14 cellular contexts compared by ENCODE assay signal in genomic region chr2:30662268-30663131, GRCh38.
DNase-seq lines count a peak whose midpoint lies in the region; ATAC-seq and TF ChIP-seq lines count a peak whose summit lies in the region.
"Had no signal": no experiment of that assay in that cellular context is flagged by ENCODE, and none has a peak within 500 bp of the region (broad histone marks: within the 10 kb centered on the region; RNA-seq: fewer than 3 reads in every experiment).

No MANE protein-coding gene starts in this region.

- TF ChIP-seq POLR2A in suprapubic skin (IDR thresholded peaks at IDR 0.05), result no peak

- H3K27ac ChIP-seq in heart right ventricle (no peak overlapping the region), suprapubic skin (no peak overlapping the region)

- no peak overlapping the region for H3K4me3 ChIP-seq in heart right ventricle
- H3K4me3 ChIP-seq in fibroblast of mammary gland (ENCODE audit: control insufficient read depth, low read depth, low read length), result no peak overlapping the region
- H3K4me3 ChIP-seq in suprapubic skin, result no peak overlapping the region

- no peak for TF ChIP-seq EP300 in suprapubic skin (IDR thresholded peaks at IDR 0.05)

- H3K36me3 ChIP-seq in heart right ventricle, result no peaks in the 10 kb centered on the region
- H3K36me3 ChIP-seq in suprapubic skin, result no peaks in the 10 kb centered on the region

- ATAC-seq in heart right ventricle, result peak in 5 of 8 donors; percentile 23 to 74 (median 59)
- no peak for ATAC-seq in Right ventricle myocardium superior (ENCODE audit: poor library complexity)
- no peak for ATAC-seq in GM18519 (IDR thresholded peaks at IDR 0.05; ENCODE audit: low FRiP score, unreplicated experiment)

- DNase-seq in heart right ventricle (peak in 1 of 2 donors; percentile 23), Right ventricle myocardium superior (no peak), NCI-H69 (lab: John Stamatoyannopoulos, UW) (peak; percentile 89), fibroblast of mammary gland (ENCODE audit: low read depth) (peak; percentile 39), suprapubic skin (ENCODE audit: low spot score in 2 of 2) (no peak), GOT3 (lab: John Stamatoyannopoulos, UW) (no peak), NCI-H187 (lab: John Stamatoyannopoulos, UW) (no peak)
- DNase-seq: activated CD4-positive, alpha-beta T cell treated with anti-CD3 and anti-CD28 coated beads, Interleukin-2, amount 50 U/mL, for 48 hours; AML-193; effector CD4-positive, alpha-beta T cell; NCI-H82; retina; substantia nigra had no signal

- H3K9me3 ChIP-seq in heart right ventricle, result peaks cover 0 to under 1% (median 0%) of the 10 kb centered on the region in 11 donors
- H3K9me3 ChIP-seq in suprapubic skin, result no peaks in the 10 kb centered on the region

- no peaks in the 10 kb centered on the region for H3K27me3 ChIP-seq in heart right ventricle
- H3K27me3 ChIP-seq in suprapubic skin, result no peaks in the 10 kb centered on the region

- H3K4me1 ChIP-seq in heart right ventricle, result peaks cover 0 to 18% (median 3%) of the 10 kb centered on the region in 9 donors
- H3K4me1 ChIP-seq in suprapubic skin, result peaks cover 3% of the 10 kb centered on the region

- intact Hi-C loops in heart right ventricle (cut with DNase I) (no loop called here), Right ventricle myocardium superior (cut with DNase I) (no loop called here)

- 67 to 80% methylated on average over 12 of the region's 12 CpGs for WGBS in heart right ventricle, 2 donors
- WGBS in suprapubic skin, result 78% methylated on average over 12 of the region's 12 CpGs

- no peak for TF ChIP-seq CTCF in heart right ventricle (IDR thresholded peaks at IDR 0.05)
- no peak for TF ChIP-seq CTCF in fibroblast of mammary gland (conservative IDR thresholded peaks at IDR 0.05; ENCODE audit: control insufficient read depth, insufficient read depth, low read depth, low read length)
- TF ChIP-seq CTCF in suprapubic skin (IDR thresholded peaks at IDR 0.05), result no peak

Comparison
In these comparisons a context has a peak if more than half of its experiments do, and no peak if none do; other contexts are left out.
1. ATAC-seq: peak in heart right ventricle (5 of 8); none in Right ventricle myocardium superior (single experiment) and GM18519 (single experiment).
2. DNase-seq: peak in NCI-H69 (single experiment) and fibroblast of mammary gland (single experiment); none in Right ventricle myocardium superior (single experiment), suprapubic skin (0 of 2), GOT3 (single experiment) and NCI-H187 (0 of 2).